In the genomic region with DNA sequence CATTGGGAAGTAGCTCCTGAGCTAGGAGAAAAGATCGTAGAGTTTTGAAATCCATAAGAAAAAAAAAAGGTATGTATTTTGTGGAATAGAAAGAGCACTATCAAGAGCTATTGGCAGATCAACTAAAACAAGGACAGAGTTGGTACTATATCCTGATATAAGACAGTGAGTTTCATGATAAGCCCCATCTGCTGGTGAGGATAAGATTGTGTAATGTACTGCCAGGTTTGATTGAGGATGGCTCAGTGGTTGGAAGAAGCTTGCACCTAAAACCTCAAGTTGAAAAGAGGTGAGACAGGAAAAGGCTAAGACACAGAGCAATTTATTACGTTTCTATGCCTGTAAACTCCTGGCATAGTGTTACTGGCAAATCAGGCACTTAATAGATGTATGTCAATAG, we compare ENCODE assay signal across 12 cellular contexts.
A peak's percentile ranks its signal among the peaks of the same experiment; 100 is the strongest.
DNase-seq lines count a peak whose midpoint lies in the region; ATAC-seq and TF ChIP-seq lines count a peak whose summit lies in the region.
"Had no signal": no experiment of that assay in that cellular context is flagged by ENCODE, and none has a peak within 500 bp of the region (broad histone marks: within the 10 kb centered on the region; RNA-seq: fewer than 3 reads in every experiment).

No MANE protein-coding gene starts in this region.

- H3K27me3 Mint-ChIP-seq in MCF 10A (ENCODE audit: insufficient read depth, unreplicated experiment) (no peaks in the 10 kb centered on the region), progenitor cell of endocrine pancreas (no peaks in the 10 kb centered on the region)
- H3K27me3 Mint-ChIP-seq: CD8-positive, alpha-beta memory T cell; naive thymus-derived CD8-positive, alpha-beta T cell had no signal

- no peaks in the 10 kb centered on the region for H4K20me1 ChIP-seq in mammary epithelial cell (ENCODE audit: insufficient read depth, low read length)

- H2AFZ ChIP-seq in mammary epithelial cell (ENCODE audit: low read depth, low read length), result no peak overlapping the region

- ATAC-seq in GM21723 (IDR thresholded peaks at IDR 0.05; ENCODE audit: unreplicated experiment), result no peak

- no peaks in the 10 kb centered on the region for H3K4me1 ChIP-seq in mammary epithelial cell (ENCODE audit: insufficient read depth, low read length)

- POLR2A ChIA-PET in MCF 10A (lab: Yijun Ruan, JAX), result interaction anchor here (0.6 to 1.3 kb wide), 2 partner anchors 468 to 522 kb away, joined by 3 to 9 read pairs; no protein-coding TSS in a partner anchor

- no peak overlapping the region for H3K27ac ChIP-seq in mammary epithelial cell (ENCODE audit: insufficient read depth, low read depth, low read length)

- H3K4me1 Mint-ChIP-seq in MCF 10A (ENCODE audit: insufficient read depth, unreplicated experiment) (no peaks in the 10 kb centered on the region), progenitor cell of endocrine pancreas (ENCODE audit: low read depth) (no peaks in the 10 kb centered on the region)

- no peak overlapping the region for H3K9ac ChIP-seq in mammary epithelial cell (ENCODE audit: insufficient read depth, low read length)

- H3K27ac Mint-ChIP-seq in MCF 10A (ENCODE audit: low read depth, unreplicated experiment), result no peak overlapping the region
- no peak overlapping the region for H3K27ac Mint-ChIP-seq in progenitor cell of endocrine pancreas
- H3K27ac Mint-ChIP-seq: naive thymus-derived CD8-positive, alpha-beta T cell had no signal

- H3K4me2 ChIP-seq in mammary epithelial cell (ENCODE audit: insufficient read depth, low read depth, low read length), result no peak overlapping the region

- peak; percentile 18 for DNase-seq in MCF 10A (ENCODE audit: unreplicated experiment)
- DNase-seq in mammary epithelial cell, result no peak
- peak; percentile 39 for DNase-seq in OCI-M1 (lab: John Stamatoyannopoulos, UW)
- DNase-seq in epithelial cell of proximal tubule (ENCODE audit: low read depth), result no peak
- DNase-seq in progenitor cell of endocrine pancreas (ENCODE audit: low spot score, unreplicated experiment), result no peak
- no peak for DNase-seq in activated naive CD4-positive, alpha-beta T cell (lab: John Stamatoyannopoulos, UW)
- DNase-seq in GF-D8 (lab: John Stamatoyannopoulos, UW), result no peak
- DNase-seq: amniotic stem cell; naive thymus-derived CD8-positive, alpha-beta T cell; NCI-H1048 had no signal

- H3K79me2 ChIP-seq in mammary epithelial cell (ENCODE audit: insufficient read depth, low read length), result no peaks in the 10 kb centered on the region

- H3K9me3 ChIP-seq in mammary epithelial cell (replicated peaks; ENCODE audit: insufficient read depth, low read length), result no peaks in the 10 kb centered on the region

- no peaks in the 10 kb centered on the region for H3K36me3 ChIP-seq in mammary epithelial cell (ENCODE audit: insufficient read depth, low read length)

- no peaks in the 10 kb centered on the region for H3K9me3 Mint-ChIP-seq in MCF 10A (ENCODE audit: unreplicated experiment)
- H3K9me3 Mint-ChIP-seq in progenitor cell of endocrine pancreas (ENCODE audit: low read depth), result no peaks in the 10 kb centered on the region
- H3K9me3 Mint-ChIP-seq: CD8-positive, alpha-beta memory T cell; naive thymus-derived CD8-positive, alpha-beta T cell had no signal

- WGBS in mammary epithelial cell (ENCODE audit: low coverage, missing lambda C conversion rate), result 7% methylated on average over 2 of the region's 2 CpGs

- H3K4me3 ChIP-seq in mammary epithelial cell (replicated peaks in 1 of 3; ENCODE audit: insufficient read depth in 1 of 3, low read depth in 2 of 3, low read length in 3 of 3) (no peak overlapping the region), epithelial cell of proximal tubule (ENCODE audit: low read depth, low read length) (no peak overlapping the region)

- TF ChIP-seq CTCF in MCF 10A (IDR thresholded peaks at IDR 0.05; ENCODE audit: unreplicated experiment) (no peak), mammary epithelial cell (conservative IDR thresholded peaks at IDR 0.05 in 1 of 2, IDR thresholded peaks at IDR 0.05 in 1 of 2; ENCODE audit: extremely low read depth in 1 of 2, insufficient read depth in 1 of 2, low read depth in 1 of 2, low read length in 2 of 2) (peak in 1 of 2 donors; percentile 29), epithelial cell of proximal tubule (conservative IDR thresholded peaks at IDR 0.05; ENCODE audit: low read depth, low read length) (peak; percentile 21), progenitor cell of endocrine pancreas (IDR thresholded peaks at IDR 0.05; ENCODE audit: unreplicated experiment) (no peak)

- BruUV-seq in MCF 10A (replicated peaks; lab: Mats Ljungman, UMichigan) (no TSS peak), mammary epithelial cell (replicated peaks; lab: Mats Ljungman, UMichigan) (no TSS peak)

- no peak overlapping the region for H3K4me3 Mint-ChIP-seq in MCF 10A (ENCODE audit: unreplicated experiment)
- H3K4me3 Mint-ChIP-seq in progenitor cell of endocrine pancreas (ENCODE audit: low read depth), result no peak overlapping the region
- H3K4me3 Mint-ChIP-seq: CD8-positive, alpha-beta memory T cell; naive thymus-derived CD8-positive, alpha-beta T cell had no signal

- no peaks in the 10 kb centered on the region for H3K27me3 ChIP-seq in mammary epithelial cell (ENCODE audit: insufficient read depth, low read length)

- H3K36me3 Mint-ChIP-seq in MCF 10A (ENCODE audit: insufficient read depth, unreplicated experiment) (no peaks in the 10 kb centered on the region), progenitor cell of endocrine pancreas (ENCODE audit: insufficient read depth) (no peaks in the 10 kb centered on the region)
- H3K36me3 Mint-ChIP-seq: CD8-positive, alpha-beta memory T cell; naive thymus-derived CD8-positive, alpha-beta T cell had no signal

- intact Hi-C loops in MCF 10A (cut with micrococcal nuclease), result loop anchor here (5.0 kb wide), 2 partner anchors 198 to 847 kb away; no protein-coding TSS in a partner anchor
- intact Hi-C loops in mammary epithelial cell (cut with micrococcal nuclease), result loop anchor here (5.0 to 10.0 kb wide), 2 partner anchors 638 to 849 kb away; no protein-coding TSS in a partner anchor

- dilution Hi-C loops in mammary epithelial cell (cut with HindIII; ENCODE audit: low sequenced_read_pairs), result no loop called here

- CTCF ChIA-PET in MCF 10A (lab: Yijun Ruan, JAX) (interaction anchor here (0.5 to 2.0 kb wide), 13 partner anchors 9 to 526 kb away, joined by 3 to 13 read pairs (median 5); a partner anchor contains a TSS), mammary epithelial cell (lab: Charles Lee; ENCODE audit: low non-redundant PET) (interaction anchor here (0.7 kb wide), 1 partner anchor 469 kb away, joined by 4 read pairs; no protein-coding TSS in a partner anchor)

- in situ Hi-C loops in mammary epithelial cell (cut with MboI; ENCODE audit: low sequenced_read_pairs in 2 of 2), result no loop called here

Comparison
In these comparisons a context has a peak if more than half of its experiments do, and no peak if none do; other contexts are left out.
1. DNase-seq: peak in MCF 10A (single experiment) and OCI-M1 (single experiment); none in mammary epithelial cell (single experiment), epithelial cell of proximal tubule (single experiment), progenitor cell of endocrine pancreas (single experiment), activated naive CD4-positive, alpha-beta T cell (0 of 4) and GF-D8 (single experiment).